ENCODE assay signal across 8 cellular contexts in genomic region chr11:469026-469683, GRCh38. TPM values are rescaled to one million over a fixed set of nuclear protein-coding genes. Genes with fewer than 3 reads are reported as not detected.
DNase-seq lines count a peak whose midpoint lies in the region; ATAC-seq, FAIRE-seq and TF ChIP-seq lines count a peak whose summit lies in the region.
"Not testable (repeated sequence)": the region's sequence is repeated elsewhere in the genome, so short reads cannot be mapped to it uniquely, and the experiment has no call there.
"Had no signal": no experiment of that assay in that cellular context is flagged by ENCODE, and none has a peak within 500 bp of the region (broad histone marks: within the 10 kb centered on the region; RNA-seq: fewer than 3 reads in every experiment).

No MANE protein-coding gene starts in this region.

- H3K4me3 ChIP-seq in IMR-90 (ENCODE audit: insufficient read depth, low read depth, low read length) (peak overlapping the region; percentile 6; the same call in 1 of the 2 replicates), adipocyte (ENCODE audit: low read length) (peak overlapping the region; percentile 74), fibroblast of villous mesenchyme (ENCODE audit: low read depth, low read length) (peak overlapping the region; percentile 42), HepG2 (replicated peaks in 1 of 3; ENCODE audit: insufficient read depth in 1 of 3, low read depth in 2 of 3, low read length in 3 of 3) (peak overlapping the region; percentile 32 to 71 (median 43))

- peak overlapping the region; percentile 99 for H4K8ac ChIP-seq in IMR-90 (ENCODE audit: low read depth in 2 of 2, low read length in 2 of 2)

- H3K36me3 ChIP-seq in IMR-90 (ENCODE audit: control insufficient read depth, insufficient read depth, low read length); adipocyte (ENCODE audit: control insufficient read depth, insufficient read depth, low read length, severe bottlenecking): not testable (repeated sequence)
- H3K36me3 ChIP-seq in HepG2 (replicated peaks in 1 of 2; ENCODE audit: control insufficient read depth in 1 of 2, insufficient read depth in 2 of 2, low read length in 2 of 2), result peaks cover 2 to 12% of the 10 kb centered on the region in 2 experiments

- H3K18ac ChIP-seq in IMR-90 (ENCODE audit: low read depth, low read length), result peak overlapping the region; percentile 98

- intact Hi-C loops in IMR-90 (cut with micrococcal nuclease), result loop anchor here (2.0 kb wide), 1 partner anchor 18 kb away; the partner anchor contains the start of gene PTDSS2
- intact Hi-C loops in HepG2 (cut with micrococcal nuclease; ENCODE audit: unreplicated experiment), result not testable (repeated sequence)

- in situ Hi-C loops in IMR-90 (cut with MboI; ENCODE audit: low sequenced_read_pairs); HepG2 (cut with HindIII; ENCODE audit: extremely low pct_ligation_motif_present, low pct_unique_long_range_greater_than_20kb): not testable (repeated sequence)

- peak; percentile 22; the same call in 1 of the 2 replicates for ATAC-seq in IMR-90 (ENCODE audit: low read depth)
- ATAC-seq in HepG2, result not testable (repeated sequence)

- peak overlapping the region; percentile 57; the same call in 1 of the 2 replicates for H3K56ac ChIP-seq in IMR-90 (ENCODE audit: extremely low read depth, insufficient read depth, low read length)

- peaks cover 22% of the 10 kb centered on the region for H3K4me1 Mint-ChIP-seq in osteocyte (ENCODE audit: unreplicated experiment)

- not testable (repeated sequence) for H3K9me3 ChIP-seq in IMR-90 (ENCODE audit: control insufficient read depth, insufficient read depth, low read length); adipocyte (ENCODE audit: control insufficient read depth, low read length); HepG2 (ENCODE audit: low read length)

- peak overlapping the region; percentile 99 for H3K14ac ChIP-seq in IMR-90 (replicated peaks; ENCODE audit: low read depth, low read length)

- H3K4me2 ChIP-seq in IMR-90 (ENCODE audit: low read depth, low read length), result peak overlapping the region; percentile 80
- peak overlapping the region; percentile 100 for H3K4me2 ChIP-seq in HepG2 (ENCODE audit: low read depth, low read length)

- H3K79me1 ChIP-seq in IMR-90 (ENCODE audit: low read depth in 1 of 2, low read length in 2 of 2), result peaks cover 5 to 58% of the 10 kb centered on the region in 2 experiments; a peak in 3 of 4 replicates

- WGBS in IMR-90 (ENCODE audit: extremely low coverage in 2 of 2, insufficient read length in 1 of 2), 2 experiments, result 47% methylated on average over 10 of the region's 19 CpGs; no CpG with 5 or more reads in 1 of the 2 experiments
- 41% methylated on average over 19 of the region's 19 CpGs for WGBS in HepG2 (ENCODE audit: low lambda C conversion rate)

- H3K27ac Mint-ChIP-seq in osteocyte (ENCODE audit: unreplicated experiment), result peak overlapping the region; percentile 94

- not testable (repeated sequence) for H3K79me2 ChIP-seq in HepG2 (ENCODE audit: insufficient read depth, low read length)

- H4K20me1 ChIP-seq in IMR-90 (ENCODE audit: insufficient read depth, low read length); HepG2 (ENCODE audit: insufficient read depth, low read length): not testable (repeated sequence)

- H4K5ac ChIP-seq in IMR-90 (ENCODE audit: low read depth, low read length), result peak overlapping the region; percentile 99

- not testable (repeated sequence) for TF ChIP-seq RAD21 in IMR-90 (IDR thresholded peaks at IDR 0.05; ENCODE audit: low read length); HepG2 (CRISPR knock-in tag; IDR thresholded peaks at IDR 0.05)

- FAIRE-seq in HepG2 (lab: Jason Lieb, UNC), result not testable (repeated sequence)

- H3K4ac ChIP-seq in IMR-90 (ENCODE audit: low read depth, low read length), result peak overlapping the region; percentile 99

- peak overlapping the region; percentile 97 for H2AK9ac ChIP-seq in IMR-90 (replicated peaks; ENCODE audit: low read depth, low read length, poor library complexity)

- dilution Hi-C loops in IMR-90 (cut with HindIII; ENCODE audit: low sequenced_read_pairs, unreplicated experiment), result not testable (repeated sequence)

- peaks cover 15% of the 10 kb centered on the region for H3K9me1 ChIP-seq in IMR-90 (ENCODE audit: insufficient read depth, low read length)

- H3K9me3 Mint-ChIP-seq in osteocyte (ENCODE audit: unreplicated experiment), result not testable (repeated sequence)

- H3K27ac ChIP-seq in IMR-90 (ENCODE audit: insufficient read depth, low read length) (peak overlapping the region; percentile 99), HepG2 (ENCODE audit: extremely low read length, insufficient read depth, low read length) (peak overlapping the region; percentile 90), substantia nigra (ENCODE audit: low read depth, low read length, poor library complexity, severe bottlenecking) (peak overlapping the region; percentile 97)

- peak overlapping the region; percentile 75 for H2AFZ ChIP-seq in IMR-90 (replicated peaks; ENCODE audit: low read length, poor library complexity)
- H2AFZ ChIP-seq in HepG2 (ENCODE audit: low read length), result not testable (repeated sequence)

- not testable (repeated sequence) for TF ChIP-seq CTCF in IMR-90 (conservative IDR thresholded peaks at IDR 0.05; ENCODE audit: low read depth, low read length); fibroblast of villous mesenchyme (IDR thresholded peaks at IDR 0.05; ENCODE audit: insufficient read depth, low read depth, low read length); HepG2 (CRISPR knock-in tag; IDR thresholded peaks at IDR 0.05); osteocyte (IDR thresholded peaks at IDR 0.05)

- BruUV-seq in IMR-90 (replicated peaks; lab: Mats Ljungman, UMichigan); HepG2 (replicated peaks; lab: Mats Ljungman, UMichigan): not testable (repeated sequence)

- peak overlapping the region; percentile 96 for H4K91ac ChIP-seq in IMR-90 (ENCODE audit: insufficient read depth, low read depth, low read length)

- POLR2A ChIA-PET in IMR-90 (lab: Charles Lee; ENCODE audit: unreplicated experiment), result not testable (repeated sequence)
- POLR2A ChIA-PET in HepG2 (lab: Yijun Ruan, JAX), result interaction anchor here (0.8 to 1.4 kb wide), 11 partner anchors 8 to 350 kb away, joined by 3 to 10 read pairs (median 4); partner anchors contain the start of genes PNPLA2, PTDSS2 and RNH1

- not testable (repeated sequence) for H3K27me3 ChIP-seq in IMR-90 (ENCODE audit: control insufficient read depth, insufficient read depth, low read length); adipocyte (replicated peaks; ENCODE audit: control insufficient read depth, insufficient read depth, low read length); HepG2 (ENCODE audit: control insufficient read depth in 1 of 2, insufficient read depth in 2 of 2, low read length in 2 of 2)

- TF ChIP-seq EP300 in HepG2 (IDR thresholded peaks at IDR 0.05; ENCODE audit: low read depth in 2 of 2, low read length in 2 of 2); HepG2 (CRISPR knock-in tag; IDR thresholded peaks at IDR 0.05; ENCODE audit: borderline replicate concordance): not testable (repeated sequence)

- H2BK120ac ChIP-seq in IMR-90 (ENCODE audit: low read depth, low read length), result peak overlapping the region; percentile 79

- TF ChIP-seq POLR2A in IMR-90 (IDR thresholded peaks at IDR 0.05; ENCODE audit: low read depth, low read length); HepG2 (IDR thresholded peaks at IDR 0.05; ENCODE audit: insufficient read depth in 1 of 2, low read depth in 2 of 2, low read length in 2 of 2): not testable (repeated sequence)

- H3K23ac ChIP-seq in IMR-90 (ENCODE audit: low read depth, low read length), result peak overlapping the region; percentile 98

- H3K27me3 Mint-ChIP-seq in osteocyte (ENCODE audit: unreplicated experiment), result not testable (repeated sequence)

- H3K4me1 ChIP-seq in IMR-90 (ENCODE audit: control insufficient read depth, insufficient read depth, low read length) (peaks cover 17% of the 10 kb centered on the region), adipocyte (ENCODE audit: control insufficient read depth, insufficient read depth, low read length) (peaks cover 11% of the 10 kb centered on the region), HepG2 (ENCODE audit: insufficient read depth, low read length) (peaks cover 19% of the 10 kb centered on the region)

- peak overlapping the region; percentile 90 for H2BK5ac ChIP-seq in IMR-90 (ENCODE audit: low read depth, low read length, poor library complexity, severe bottlenecking)

- CTCF ChIA-PET in IMR-90 (lab: Yijun Ruan, JAX) (interaction anchor here (0.8 kb wide), 1 partner anchor 36 kb away, joined by 5 read pairs; no protein-coding TSS in a partner anchor), HepG2 (lab: Yijun Ruan, JAX; ENCODE audit: low intra/inter-chr PET ratio, low total read pairs) (interaction anchor here (1.1 kb wide), 1 partner anchor 49 kb away, joined by 5 read pairs; no protein-coding TSS in a partner anchor)

- H3K9ac ChIP-seq in IMR-90 (ENCODE audit: low read depth, low read length) (peak overlapping the region; percentile 91), adipocyte (ENCODE audit: low read length) (peak overlapping the region; percentile 76), HepG2 (ENCODE audit: insufficient read depth, low read depth, low read length) (peak overlapping the region; percentile 83)

- not testable (repeated sequence) for DNase-seq in IMR-90; adipocyte (ENCODE audit: low read depth); HepG2 (ENCODE audit: low spot score); osteocyte (ENCODE audit: extremely low spot score, unreplicated experiment); substantia nigra (lab: John Stamatoyannopoulos, UW)
- DNase-seq in dermis blood vessel endothelial cell, result peak; percentile 15
- DNase-seq in fibroblast of villous mesenchyme (ENCODE audit: low read depth), result peak; percentile 14

- peak overlapping the region; percentile 71; the same call in 1 of the 2 replicates for H2BK20ac ChIP-seq in IMR-90 (ENCODE audit: low read depth, low read length)

- H2AK5ac ChIP-seq in IMR-90 (ENCODE audit: low read depth, low read length), result peak overlapping the region; percentile 98; the same call in 1 of the 2 replicates

- not testable (repeated sequence) for H3K36me3 Mint-ChIP-seq in osteocyte (ENCODE audit: unreplicated experiment)

- H2BK15ac ChIP-seq in IMR-90 (ENCODE audit: low read depth, low read length), result peak overlapping the region; percentile 71; the same call in 1 of the 3 replicates

- H3K4me3 Mint-ChIP-seq in osteocyte (ENCODE audit: unreplicated experiment), result peak overlapping the region; percentile 8

RNA-seq across cellular contexts. Expression of gene PTDSS2, which starts 19.1 kb away (rescaled TPM):
- total RNA-seq in IMR-90 (2012; rRNA removed) (21.4 and 23.5 TPM in 2 replicates), dermis blood vessel endothelial cell (34.5 and 50.2 TPM in 2 replicates), fibroblast of villous mesenchyme (31.5 and 34.8 TPM in 2 replicates), HepG2 (2016; rRNA removed; fragmentation: Illumina TruSeq; extraction: Trizol) (11.3 and 21.7 TPM in 2 replicates), osteocyte (55.3 and 56.1 TPM in 2 replicates)
- polyA plus RNA-seq in IMR-90 (2012; rRNA removed) (26.6 and 29.8 TPM in 2 replicates), HepG2 (2011; rRNA removed) (26.4 and 37.6 TPM in 2 replicates)
- polyA plus RNA-seq in IMR-90 (2012; cell fraction: cytosol; rRNA removed), result 32.6 and 35.1 TPM in 2 replicates
- 129 and 308 TPM in 2 replicates for polyA plus RNA-seq in IMR-90 (2012; cell fraction: nucleus; rRNA removed; ENCODE audit: low replicate concordance)
- total RNA-seq in HepG2 (2016; cell fraction: cytosol; rRNA removed; fragmentation: Illumina TruSeq; extraction: Trizol; ENCODE audit: low read depth), result 5.6 and 7.0 TPM in 2 replicates
- 8.4 and 25.4 TPM in 2 replicates for total RNA-seq in HepG2 (2016; cell fraction: insoluble cytoplasmic fraction; rRNA removed; fragmentation: Illumina TruSeq; extraction: Trizol)
- total RNA-seq in HepG2 (2016; cell fraction: membrane; rRNA removed; fragmentation: Illumina TruSeq; extraction: Trizol), result 10.9 and 11.3 TPM in 2 replicates
- 23.2 and 23.3 TPM in 2 replicates for total RNA-seq in HepG2 (2016; cell fraction: nucleus; rRNA removed; fragmentation: Illumina TruSeq; extraction: Trizol)
- polyA plus RNA-seq in HepG2 (2011; cell fraction: cytosol; rRNA removed), result 28.3 and 34.4 TPM in 2 replicates
- polyA plus RNA-seq in HepG2 (2011; cell fraction: nucleus; rRNA removed), result 151 and 168 TPM in 2 replicates
- polyA plus RNA-seq in HepG2 (2012), result 19.9 and 35.5 TPM in 2 replicates
- polyA plus RNA-seq in HepG2 (2016; cell fraction: cytosol; fragmentation: Illumina TruSeq; extraction: Trizol; ENCODE audit: low read depth), result 5.4 and 6.0 TPM in 2 replicates
- polyA plus RNA-seq in HepG2 (2016; cell fraction: insoluble cytoplasmic fraction; fragmentation: Illumina TruSeq; extraction: Trizol; ENCODE audit: low read depth), result 11.4 and 12.9 TPM in 2 replicates
- polyA plus RNA-seq in HepG2 (2016; cell fraction: membrane; fragmentation: Illumina TruSeq; extraction: Trizol; ENCODE audit: low read depth), result 9.5 and 10.3 TPM in 2 replicates
- polyA plus RNA-seq in HepG2 (2016; cell fraction: nucleus; fragmentation: Illumina TruSeq; extraction: Trizol; ENCODE audit: insufficient read depth, low read depth), result 59.3 and 60.5 TPM in 2 replicates
- polyA minus RNA-seq in HepG2 (2011; rRNA and poly(A)+ RNA removed; ENCODE audit: low replicate concordance), result 43.0 and 66.5 TPM in 2 replicates
- polyA minus RNA-seq in HepG2 (2011; cell fraction: cytosol; rRNA and poly(A)+ RNA removed), result 20.3 and 23.7 TPM in 2 replicates
- polyA minus RNA-seq in HepG2 (2011; cell fraction: nucleus; rRNA and poly(A)+ RNA removed), result 28.6 and 30.4 TPM in 2 replicates

RNA-seq across cellular contexts. Expression of gene ANO9, which starts 27.3 kb away (rescaled TPM):
- total RNA-seq in IMR-90 (2012; rRNA removed), result not detected in 2 replicates
- not detected in 2 replicates for polyA plus RNA-seq in IMR-90 (2012; rRNA removed)
- 0.01 TPM in 1 of 2 replicates, not detected in the other for polyA plus RNA-seq in IMR-90 (2012; cell fraction: cytosol; rRNA removed)
- polyA plus RNA-seq in IMR-90 (2012; cell fraction: nucleus; rRNA removed; ENCODE audit: low replicate concordance), result 0.18 and 0.23 TPM in 2 replicates
- total RNA-seq in dermis blood vessel endothelial cell, result 0.42 and 10.7 TPM in 2 replicates
- total RNA-seq in fibroblast of villous mesenchyme, result not detected in 2 replicates
- total RNA-seq in HepG2 (2016; rRNA removed; fragmentation: Illumina TruSeq; extraction: Trizol), result 1.5 and 8.9 TPM in 2 replicates
- 1.8 and 2.3 TPM in 2 replicates for total RNA-seq in HepG2 (2016; cell fraction: cytosol; rRNA removed; fragmentation: Illumina TruSeq; extraction: Trizol; ENCODE audit: low read depth)
- 1.2 and 9.2 TPM in 2 replicates for total RNA-seq in HepG2 (2016; cell fraction: insoluble cytoplasmic fraction; rRNA removed; fragmentation: Illumina TruSeq; extraction: Trizol)
- 1.7 and 2.0 TPM in 2 replicates for total RNA-seq in HepG2 (2016; cell fraction: membrane; rRNA removed; fragmentation: Illumina TruSeq; extraction: Trizol)
- total RNA-seq in HepG2 (2016; cell fraction: nucleus; rRNA removed; fragmentation: Illumina TruSeq; extraction: Trizol), result 14.4 and 16.4 TPM in 2 replicates
- polyA plus RNA-seq in HepG2 (2011; rRNA removed), result 14.3 and 19.9 TPM in 2 replicates
- 2.2 and 2.9 TPM in 2 replicates for polyA plus RNA-seq in HepG2 (2011; cell fraction: cytosol; rRNA removed)
- 267 and 279 TPM in 2 replicates for polyA plus RNA-seq in HepG2 (2011; cell fraction: nucleus; rRNA removed)
- 18.3 and 18.6 TPM in 2 replicates for polyA plus RNA-seq in HepG2 (2012)
- 0.44 and 0.54 TPM in 2 replicates for polyA plus RNA-seq in HepG2 (2016; cell fraction: cytosol; fragmentation: Illumina TruSeq; extraction: Trizol; ENCODE audit: low read depth)
- 1.5 and 1.9 TPM in 2 replicates for polyA plus RNA-seq in HepG2 (2016; cell fraction: insoluble cytoplasmic fraction; fragmentation: Illumina TruSeq; extraction: Trizol; ENCODE audit: low read depth)
- polyA plus RNA-seq in HepG2 (2016; cell fraction: membrane; fragmentation: Illumina TruSeq; extraction: Trizol; ENCODE audit: low read depth), result 0.82 and 1.0 TPM in 2 replicates
- polyA plus RNA-seq in HepG2 (2016; cell fraction: nucleus; fragmentation: Illumina TruSeq; extraction: Trizol; ENCODE audit: insufficient read depth, low read depth), result 71.0 and 80.1 TPM in 2 replicates
- 0.23 and 6.4 TPM in 2 replicates for polyA minus RNA-seq in HepG2 (2011; rRNA and poly(A)+ RNA removed; ENCODE audit: low replicate concordance)
- 0.97 and 2.5 TPM in 2 replicates for polyA minus RNA-seq in HepG2 (2011; cell fraction: cytosol; rRNA and poly(A)+ RNA removed)
- polyA minus RNA-seq in HepG2 (2011; cell fraction: nucleus; rRNA and poly(A)+ RNA removed), result 14.8 and 15.1 TPM in 2 replicates
- not detected in 2 replicates for total RNA-seq in osteocyte
- total RNA-seq: occipital lobe had no signal

RNA-seq across cellular contexts. Expression of gene RNH1, which starts 37.9 kb away (rescaled TPM):
- total RNA-seq in IMR-90 (2012; rRNA removed) (138 and 143 TPM in 2 replicates), dermis blood vessel endothelial cell (257 and 310 TPM in 2 replicates), fibroblast of villous mesenchyme (259 and 276 TPM in 2 replicates), HepG2 (2016; rRNA removed; fragmentation: Illumina TruSeq; extraction: Trizol) (74.1 and 81.3 TPM in 2 replicates), osteocyte (151 and 160 TPM in 2 replicates)
- polyA plus RNA-seq in IMR-90 (2012; rRNA removed) (238 and 247 TPM in 2 replicates), HepG2 (2011; rRNA removed) (36.0 and 51.4 TPM in 2 replicates)
- polyA plus RNA-seq in IMR-90 (2012; cell fraction: cytosol; rRNA removed), result 157 and 265 TPM in 2 replicates
- polyA plus RNA-seq in IMR-90 (2012; cell fraction: nucleus; rRNA removed; ENCODE audit: low replicate concordance), result 135 and 414 TPM in 2 replicates
- 28.3 and 31.4 TPM in 2 replicates for total RNA-seq in HepG2 (2016; cell fraction: cytosol; rRNA removed; fragmentation: Illumina TruSeq; extraction: Trizol; ENCODE audit: low read depth)
- total RNA-seq in HepG2 (2016; cell fraction: insoluble cytoplasmic fraction; rRNA removed; fragmentation: Illumina TruSeq; extraction: Trizol), result 73.0 and 77.2 TPM in 2 replicates
- total RNA-seq in HepG2 (2016; cell fraction: membrane; rRNA removed; fragmentation: Illumina TruSeq; extraction: Trizol), result 30.6 and 37.6 TPM in 2 replicates
- total RNA-seq in HepG2 (2016; cell fraction: nucleus; rRNA removed; fragmentation: Illumina TruSeq; extraction: Trizol), result 39.1 and 43.2 TPM in 2 replicates
- polyA plus RNA-seq in HepG2 (2011; cell fraction: cytosol; rRNA removed), result 30.1 and 56.0 TPM in 2 replicates
- 135 and 166 TPM in 2 replicates for polyA plus RNA-seq in HepG2 (2011; cell fraction: nucleus; rRNA removed)
- 42.4 and 61.5 TPM in 2 replicates for polyA plus RNA-seq in HepG2 (2012)
- 14.2 and 15.8 TPM in 2 replicates for polyA plus RNA-seq in HepG2 (2016; cell fraction: cytosol; fragmentation: Illumina TruSeq; extraction: Trizol; ENCODE audit: low read depth)
- 62.8 and 84.3 TPM in 2 replicates for polyA plus RNA-seq in HepG2 (2016; cell fraction: insoluble cytoplasmic fraction; fragmentation: Illumina TruSeq; extraction: Trizol; ENCODE audit: low read depth)
- 21.1 and 22.9 TPM in 2 replicates for polyA plus RNA-seq in HepG2 (2016; cell fraction: membrane; fragmentation: Illumina TruSeq; extraction: Trizol; ENCODE audit: low read depth)
- polyA plus RNA-seq in HepG2 (2016; cell fraction: nucleus; fragmentation: Illumina TruSeq; extraction: Trizol; ENCODE audit: insufficient read depth, low read depth), result 61.8 and 67.0 TPM in 2 replicates
- 72.2 and 124 TPM in 2 replicates for polyA minus RNA-seq in HepG2 (2011; rRNA and poly(A)+ RNA removed; ENCODE audit: low replicate concordance)
- 42.7 and 46.3 TPM in 2 replicates for polyA minus RNA-seq in HepG2 (2011; cell fraction: cytosol; rRNA and poly(A)+ RNA removed)
- polyA minus RNA-seq in HepG2 (2011; cell fraction: nucleus; rRNA and poly(A)+ RNA removed), result 49.1 and 49.3 TPM in 2 replicates

RNA-seq across cellular contexts. Expression of gene SIGIRR, which starts 54.4 kb away (rescaled TPM):
- total RNA-seq in IMR-90 (2012; rRNA removed) (9.4 and 10.9 TPM in 2 replicates), dermis blood vessel endothelial cell (43.2 and 52.2 TPM in 2 replicates), fibroblast of villous mesenchyme (10.8 and 14.5 TPM in 2 replicates), HepG2 (2016; rRNA removed; fragmentation: Illumina TruSeq; extraction: Trizol) (0.80 and 2.1 TPM in 2 replicates), osteocyte (27.0 and 28.0 TPM in 2 replicates)
- polyA plus RNA-seq in IMR-90 (2012; rRNA removed) (27.6 and 33.8 TPM in 2 replicates), HepG2 (2011; rRNA removed) (1.2 and 2.1 TPM in 2 replicates)
- polyA plus RNA-seq in IMR-90 (2012; cell fraction: cytosol; rRNA removed), result 42.2 and 46.1 TPM in 2 replicates
- polyA plus RNA-seq in IMR-90 (2012; cell fraction: nucleus; rRNA removed; ENCODE audit: low replicate concordance), result 45.4 and 109 TPM in 2 replicates
- total RNA-seq in HepG2 (2016; cell fraction: cytosol; rRNA removed; fragmentation: Illumina TruSeq; extraction: Trizol; ENCODE audit: low read depth), result 1.7 and 1.8 TPM in 2 replicates
- total RNA-seq in HepG2 (2016; cell fraction: insoluble cytoplasmic fraction; rRNA removed; fragmentation: Illumina TruSeq; extraction: Trizol), result 1.4 and 2.0 TPM in 2 replicates
- total RNA-seq in HepG2 (2016; cell fraction: membrane; rRNA removed; fragmentation: Illumina TruSeq; extraction: Trizol), result 2.1 and 2.2 TPM in 2 replicates
- total RNA-seq in HepG2 (2016; cell fraction: nucleus; rRNA removed; fragmentation: Illumina TruSeq; extraction: Trizol), result 1.8 and 1.9 TPM in 2 replicates
- 1.1 and 2.0 TPM in 2 replicates for polyA plus RNA-seq in HepG2 (2011; cell fraction: cytosol; rRNA removed)
- 4.9 and 10.2 TPM in 2 replicates for polyA plus RNA-seq in HepG2 (2011; cell fraction: nucleus; rRNA removed)
- 1.6 and 2.0 TPM in 2 replicates for polyA plus RNA-seq in HepG2 (2012)
- 1.6 and 2.7 TPM in 2 replicates for polyA plus RNA-seq in HepG2 (2016; cell fraction: cytosol; fragmentation: Illumina TruSeq; extraction: Trizol; ENCODE audit: low read depth)
- 1.0 and 2.1 TPM in 2 replicates for polyA plus RNA-seq in HepG2 (2016; cell fraction: insoluble cytoplasmic fraction; fragmentation: Illumina TruSeq; extraction: Trizol; ENCODE audit: low read depth)
- polyA plus RNA-seq in HepG2 (2016; cell fraction: membrane; fragmentation: Illumina TruSeq; extraction: Trizol; ENCODE audit: low read depth), result 2.8 and 4.3 TPM in 2 replicates
- 5.7 and 7.3 TPM in 2 replicates for polyA plus RNA-seq in HepG2 (2016; cell fraction: nucleus; fragmentation: Illumina TruSeq; extraction: Trizol; ENCODE audit: insufficient read depth, low read depth)
- polyA minus RNA-seq in HepG2 (2011; rRNA and poly(A)+ RNA removed; ENCODE audit: low replicate concordance), result 2.3 and 4.3 TPM in 2 replicates
- 1.5 and 1.8 TPM in 2 replicates for polyA minus RNA-seq in HepG2 (2011; cell fraction: cytosol; rRNA and poly(A)+ RNA removed)
- polyA minus RNA-seq in HepG2 (2011; cell fraction: nucleus; rRNA and poly(A)+ RNA removed), result not detected in 2 replicates

Comparison
In these comparisons a context has a peak if more than half of its experiments do, and no peak if none do; other contexts are left out.
1. H3K4me3 ChIP-seq: peak in every context shown above with its lines; median percentile 74 in adipocyte; 43 in HepG2; 42 in fibroblast of villous mesenchyme; 6 in IMR-90.